Comparison of ENCODE assay signal across 9 cellular contexts in the genomic region with DNA sequence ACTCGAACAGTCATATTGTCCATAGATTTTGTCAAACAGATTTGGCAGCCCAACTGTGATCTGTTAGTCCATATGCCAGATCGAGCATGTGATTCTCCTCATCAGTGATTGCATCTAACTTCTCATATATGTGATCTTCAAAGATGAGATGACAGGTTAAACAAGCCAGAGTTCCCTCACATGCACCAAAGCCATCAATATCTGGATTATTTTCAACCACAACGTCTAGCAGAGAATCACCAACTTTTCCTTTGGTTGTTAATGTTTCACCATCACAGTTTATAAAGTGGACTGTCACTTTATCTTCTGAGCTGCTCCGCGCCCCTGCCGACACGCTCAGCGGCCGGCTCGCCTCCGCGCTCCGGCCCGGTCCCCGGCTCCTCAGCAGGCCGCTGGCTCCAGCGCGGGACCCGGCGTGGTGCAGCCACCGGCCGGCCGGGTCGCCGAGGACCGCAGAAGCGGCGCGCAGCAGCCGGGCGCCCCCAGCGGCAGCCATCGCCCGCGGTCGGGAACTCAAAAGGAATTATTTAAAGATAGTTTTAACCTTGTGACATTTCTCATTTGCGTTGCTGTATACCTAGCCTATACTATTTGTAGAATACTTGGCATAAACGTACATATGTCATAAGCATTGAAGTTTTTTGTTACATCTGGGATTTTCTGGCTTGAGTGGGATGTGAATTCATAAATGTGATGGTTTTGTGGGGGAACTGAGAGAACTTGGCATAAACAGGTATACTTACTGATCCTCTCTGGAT. TPM values are rescaled to one million over a fixed set of nuclear protein-coding genes. Genes with fewer than 3 reads are reported as not detected.
DNase-seq lines count a peak whose midpoint lies in the region; ATAC-seq and TF ChIP-seq lines count a peak whose summit lies in the region.
"Had no signal": no experiment of that assay in that cellular context is flagged by ENCODE, and none has a peak within 500 bp of the region (broad histone marks: within the 10 kb centered on the region; RNA-seq: fewer than 3 reads in every experiment).

No MANE protein-coding gene starts in this region.

- TF ChIP-seq POLR2A in gastroesophageal sphincter (IDR thresholded peaks at IDR 0.05) = no peak

- no peaks in the 10 kb centered on the region for H3K27me3 ChIP-seq in gastroesophageal sphincter

- TF ChIP-seq CTCF in AG10803 (conservative IDR thresholded peaks at IDR 0.05; ENCODE audit: low read length) = peak; percentile 27
- TF ChIP-seq CTCF in gastroesophageal sphincter (IDR thresholded peaks at IDR 0.05) = peak; percentile 38 to 80 (median 70)

- no peaks in the 10 kb centered on the region for H3K9me3 ChIP-seq in gastroesophageal sphincter

- H3K27me3 Mint-ChIP-seq in activated T-cell treated with anti-CD3 and anti-CD28 coated beads, Interleukin-2, amount 50 U/mL, for 4 hours (ENCODE audit: low read depth) = no peaks in the 10 kb centered on the region
- H3K27me3 Mint-ChIP-seq: stimulated activated naive CD8-positive, alpha-beta T cell treated with anti-CD3 and anti-CD28 coated beads, Interleukin-15, Interleukin-2, amounts not matched to agents 100 ng/mL and 50 ng/mL, for 24 hours had no signal

- H3K9me3 Mint-ChIP-seq in activated T-cell treated with anti-CD3 and anti-CD28 coated beads, Interleukin-2, amount 50 U/mL, for 4 hours = no peaks in the 10 kb centered on the region
- H3K9me3 Mint-ChIP-seq: stimulated activated naive CD8-positive, alpha-beta T cell treated with anti-CD3 and anti-CD28 coated beads, Interleukin-15, Interleukin-2, amounts not matched to agents 100 ng/mL and 50 ng/mL, for 24 hours had no signal

- peaks cover 37% of the 10 kb centered on the region for H3K36me3 Mint-ChIP-seq in activated T-cell treated with anti-CD3 and anti-CD28 coated beads, Interleukin-2, amount 50 U/mL, for 4 hours (ENCODE audit: insufficient read depth)

- TF ChIP-seq EP300 in gastroesophageal sphincter (IDR thresholded peaks at IDR 0.05) = no peak

- DNase-seq in AG10803 (ENCODE audit: low read depth) (peak; percentile 15), posterior vena cava (ENCODE audit: low spot score) (peak; percentile 87), NCI-H510A treated with DMSO at 0.1 percent for 48 hours (lab: John Stamatoyannopoulos, UW) (no peak), NCI-H69 (lab: John Stamatoyannopoulos, UW) (no peak)
- DNase-seq in activated T-cell treated with anti-CD3 and anti-CD28 coated beads, Interleukin-2, amount 50 U/mL, for 4 hours = no peak

- no peak overlapping the region for H3K4me3 ChIP-seq in AG10803 (ENCODE audit: low read length)
- no peak overlapping the region for H3K4me3 ChIP-seq in gastroesophageal sphincter

- H3K4me1 Mint-ChIP-seq in activated T-cell treated with anti-CD3 and anti-CD28 coated beads, Interleukin-2, amount 50 U/mL, for 4 hours (ENCODE audit: low read depth) = peaks cover 6% of the 10 kb centered on the region

- peaks cover 0 to 70% of the 10 kb centered on the region in 2 donors for H3K36me3 ChIP-seq in gastroesophageal sphincter

- H3K4me3 Mint-ChIP-seq in activated T-cell treated with anti-CD3 and anti-CD28 coated beads, Interleukin-2, amount 50 U/mL, for 4 hours = no peak overlapping the region
- H3K4me3 Mint-ChIP-seq: stimulated activated naive CD8-positive, alpha-beta T cell treated with anti-CD3 and anti-CD28 coated beads, Interleukin-15, Interleukin-2, amounts not matched to agents 100 ng/mL and 50 ng/mL, for 24 hours had no signal

- peaks cover 0 to 25% (median 0%) of the 10 kb centered on the region in 3 donors for H3K4me1 ChIP-seq in gastroesophageal sphincter

- intact Hi-C loops in posterior vena cava (cut with DNase I) = loop anchor here in 1 of 2 donors (10.0 kb wide), 1 partner anchor 161 kb away; no protein-coding TSS in a partner anchor

- WGBS in gastroesophageal sphincter (ENCODE audit: low coverage in 1 of 2), 2 donors = 6 to 15% methylated on average over 14 to 15 of the region's 38 CpGs

- peak overlapping the region in 3 of 4 donors; percentile 33 to 42 (median 40) for H3K27ac ChIP-seq in gastroesophageal sphincter

- ATAC-seq in HG03097 (IDR thresholded peaks at IDR 0.05; ENCODE audit: low FRiP score, unreplicated experiment) = peak; percentile 61
- ATAC-seq in activated T-cell treated with anti-CD3 and anti-CD28 coated beads, Interleukin-2, amount 50 U/mL, for 4 hours = peak; percentile 70 to 75
- ATAC-seq in gastroesophageal sphincter = peak; percentile 88
- no peak for ATAC-seq in HG02610 (IDR thresholded peaks at IDR 0.05; ENCODE audit: unreplicated experiment)

RNA-seq across cellular contexts. Expression of a gene that starts 40.1 kb away (rescaled TPM):
- total RNA-seq in activated T-cell treated with anti-CD3 and anti-CD28 coated beads, Interleukin-2, amount 50 U/mL, for 4 hours = 100 to 1,000 TPM; 103 to 116 (median 112) TPM
- total RNA-seq in gastroesophageal sphincter (100 to 1,000 TPM; 158 to 258 (median 209) TPM), posterior vena cava (100 to 1,000 TPM; 116 to 124 TPM)

Comparison
In these comparisons a context has a peak if more than half of its experiments do, and no peak if none do; other contexts are left out.
1. DNase-seq: peak in AG10803 (single experiment) and posterior vena cava (single experiment); none in activated T-cell treated with anti-CD3 and anti-CD28 coated beads, Interleukin-2, amount 50 U/mL, for 4 hours (single experiment), NCI-H510A treated with DMSO at 0.1 percent for 48 hours (single experiment) and NCI-H69 (single experiment).